Comparison of ENCODE assay signal across 10 cellular contexts in the genomic region with DNA sequence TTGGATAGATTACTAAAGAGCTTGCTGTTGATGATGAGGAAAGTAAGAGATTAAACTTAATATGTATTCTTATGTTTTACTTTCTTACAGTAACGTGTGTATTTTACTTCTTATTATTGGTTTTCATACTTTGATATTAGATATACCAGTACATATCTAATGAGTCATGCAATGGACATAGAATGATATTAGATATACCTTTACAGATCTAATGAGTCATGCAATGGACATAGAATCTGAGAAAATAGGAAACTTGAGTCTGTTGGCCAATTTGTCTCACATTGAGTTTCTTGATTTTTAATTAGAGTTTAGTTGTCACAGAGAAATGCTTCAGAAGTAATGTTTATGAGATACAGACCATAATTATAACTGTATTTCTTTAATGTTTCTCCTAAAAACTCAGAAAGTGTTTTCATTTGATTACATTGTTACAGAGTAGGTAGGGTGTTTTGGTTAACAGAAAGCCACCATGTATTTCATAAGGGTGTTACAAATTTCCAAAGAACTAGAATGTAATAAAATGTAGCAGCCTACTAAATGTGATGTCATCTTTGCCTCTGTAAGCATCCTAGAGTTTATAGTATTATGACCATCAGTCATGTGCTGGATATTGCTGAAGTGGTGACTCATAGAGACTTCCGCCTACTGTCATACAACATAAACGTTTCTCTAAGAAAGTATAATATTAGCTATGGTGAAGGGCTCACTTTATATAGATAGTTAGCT. TPM values are rescaled to one million over a fixed set of nuclear protein-coding genes. Genes with fewer than 3 reads are reported as not detected.
A peak's percentile ranks its signal among the peaks of the same experiment; 100 is the strongest.
DNase-seq lines count a peak whose midpoint lies in the region; ATAC-seq, FAIRE-seq and TF ChIP-seq lines count a peak whose summit lies in the region.
"Had no signal": no experiment of that assay in that cellular context is flagged by ENCODE, and none has a peak within 500 bp of the region (broad histone marks: within the 10 kb centered on the region; RNA-seq: fewer than 3 reads in every experiment).

No MANE protein-coding gene starts in this region.

- no peak for ATAC-seq in GM19397 (IDR thresholded peaks at IDR 0.05; ENCODE audit: unreplicated experiment)

- H3K4me2 ChIP-seq in osteoblast (ENCODE audit: insufficient read depth, low read length): peak overlapping the region; percentile 59

- FAIRE-seq in kidney (lab: Jason Lieb, UNC): no peak

- H3K27ac ChIP-seq in osteoblast (ENCODE audit: low read depth, low read length) (peak overlapping the region; percentile 70), kidney (ENCODE audit: low read depth in 2 of 2, low read length in 2 of 2) (no peak overlapping the region)

- H4K20me1 ChIP-seq in osteoblast (ENCODE audit: insufficient read depth, low read length): no peaks in the 10 kb centered on the region

- no peaks in the 10 kb centered on the region for H3K27me3 ChIP-seq in osteoblast (ENCODE audit: insufficient read depth, low read length)

- TF ChIP-seq CTCF in NB4 (IDR thresholded peaks at IDR 0.05; ENCODE audit: low read depth, low read length) (no peak), choroid plexus epithelial cell (conservative IDR thresholded peaks at IDR 0.05; ENCODE audit: low read depth, low read length) (no peak), osteoblast (IDR thresholded peaks at IDR 0.05; ENCODE audit: extremely low read depth, low read depth, low read length) (no peak), lower leg skin (IDR thresholded peaks at IDR 0.05) (no peak), kidney (IDR thresholded peaks at IDR 0.05; ENCODE audit: borderline replicate concordance, extremely low read depth, insufficient read depth) (no peak)

- H3K36me3 ChIP-seq in osteoblast (ENCODE audit: insufficient read depth, low read length) (no peaks in the 10 kb centered on the region), kidney (ENCODE audit: control insufficient read depth in 1 of 2, insufficient read depth in 2 of 2, low read length in 2 of 2) (no peaks in the 10 kb centered on the region)

- H3K9me3 ChIP-seq in osteoblast (ENCODE audit: low read depth, low read length): no peaks in the 10 kb centered on the region
- no peaks in the 10 kb centered on the region for H3K9me3 ChIP-seq in kidney (ENCODE audit: control insufficient read depth in 1 of 2, low read length in 2 of 2)

- TF ChIP-seq POLR2A in NB4 (IDR thresholded peaks at IDR 0.05; ENCODE audit: extremely low read depth, insufficient read length) (no peak), lower leg skin (IDR thresholded peaks at IDR 0.05) (no peak)

- H2AFZ ChIP-seq in osteoblast (ENCODE audit: low read length): no peak overlapping the region

- H3K4me1 ChIP-seq in osteoblast (ENCODE audit: insufficient read depth, low read length) (peaks cover 25% of the 10 kb centered on the region), kidney (ENCODE audit: control insufficient read depth in 1 of 2, insufficient read depth in 1 of 2, low read depth in 1 of 2, low read length in 2 of 2) (peaks cover 7 to 9% of the 10 kb centered on the region in 2 donors)

- DNase-seq in EL (peak; percentile 89), NB4 (ENCODE audit: low read depth) (peak; percentile 65), choroid plexus epithelial cell (ENCODE audit: low read depth) (peak; percentile 93), osteoblast (ENCODE audit: insufficient read length, low spot score, missing footprints) (peak; percentile 87), lower leg skin (ENCODE audit: low spot score in 2 of 2) (no peak), NCI-H345 (lab: John Stamatoyannopoulos, UW) (no peak), kidney (no peak)
- DNase-seq: activated CD4-positive, alpha-beta memory T cell treated with anti-CD3 and anti-CD28 coated beads, Interleukin-2, amount 10 ng/mL, durations not matched to agents 7 days and 5 days; naive B cell had no signal

- 54 to 65% methylated on average over 3 of the region's 3 CpGs for WGBS in lower leg skin, 2 donors

- H3K4me3 ChIP-seq in NB4 (ENCODE audit: low read depth, low read length): no peak overlapping the region
- H3K4me3 ChIP-seq in choroid plexus epithelial cell (ENCODE audit: low read depth, low read length): no peak overlapping the region
- no peak overlapping the region for H3K4me3 ChIP-seq in osteoblast (ENCODE audit: insufficient read depth, low read length)
- no peak overlapping the region for H3K4me3 ChIP-seq in lower leg skin (ENCODE audit: low read depth, poor library complexity, severe bottlenecking)
- H3K4me3 ChIP-seq in kidney (ENCODE audit: low read length in 2 of 2): no peak overlapping the region

- H3K79me2 ChIP-seq in osteoblast (ENCODE audit: insufficient read depth, low read length): peaks cover 76% of the 10 kb centered on the region

- intact Hi-C loops in lower leg skin (cut with DNase I; ENCODE audit: low total_unique reads) (no loop called here), kidney (cut with DNase I) (no loop called here)

- H3K9ac ChIP-seq in kidney (ENCODE audit: low read length in 2 of 2): no peak overlapping the region

RNA-seq across cellular contexts. Expression of a gene that starts 3.0 kb away (rescaled TPM):
- total RNA-seq in osteoblast (29.3 and 33.3 TPM in 2 replicates), lower leg skin (1 to 10 TPM; 2.9 to 4.7 (median 4.0) TPM), kidney (12.6 TPM)
- polyA plus RNA-seq in kidney (ENCODE audit: insufficient read depth, low read depth, low replicate concordance): 1.7 TPM

Comparison
In these comparisons a context has a peak if more than half of its experiments do, and no peak if none do; other contexts are left out.
1. DNase-seq: peak in EL (single experiment), NB4 (single experiment), choroid plexus epithelial cell (single experiment) and osteoblast (single experiment); none in lower leg skin (0 of 2), NCI-H345 (single experiment) and kidney (single experiment).